Comparison of ENCODE assay signal across 19 cellular contexts in the genomic region with DNA sequence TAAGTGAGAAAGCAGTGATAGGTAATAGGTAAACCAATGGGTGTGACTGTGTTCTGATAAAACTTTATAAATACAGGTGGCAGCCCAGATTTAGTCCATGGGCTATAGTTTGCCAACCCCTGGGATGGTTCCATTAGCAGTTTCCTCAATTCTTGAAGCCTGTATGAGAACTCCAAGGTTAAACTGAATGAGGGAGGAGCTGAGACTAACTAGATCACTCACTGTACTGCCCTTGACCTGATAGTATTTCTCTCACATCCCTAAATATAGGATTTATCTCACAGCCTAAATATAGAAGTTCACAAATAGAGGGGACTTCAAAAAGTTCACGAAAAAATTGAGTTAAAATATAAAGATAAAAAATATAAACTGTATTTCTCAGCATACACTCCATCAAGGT.
A peak's percentile ranks its signal among the peaks of the same experiment; 100 is the strongest.
DNase-seq lines count a peak whose midpoint lies in the region; ATAC-seq and TF ChIP-seq lines count a peak whose summit lies in the region.
"Had no signal": no experiment of that assay in that cellular context is flagged by ENCODE, and none has a peak within 500 bp of the region (broad histone marks: within the 10 kb centered on the region; RNA-seq: fewer than 3 reads in every experiment).

No MANE protein-coding gene starts in this region.

- peaks cover 9% of the 10 kb centered on the region for H3K4me1 Mint-ChIP-seq in endothelial cell (ENCODE audit: unreplicated experiment)
- H3K4me1 Mint-ChIP-seq in CD8-positive, alpha-beta memory T cell = no peaks in the 10 kb centered on the region
- H3K4me1 Mint-ChIP-seq: CD4-positive, CD25-positive, alpha-beta regulatory T cell had no signal

- intact Hi-C loops in heart left ventricle (cut with DNase I) = no loop called here
- intact Hi-C loops in Right ventricle myocardium inferior (cut with DNase I) = loop anchor here (5.0 kb wide), 1 partner anchor 634 kb away; a partner anchor contains a TSS
- intact Hi-C loops in posterior vena cava (cut with DNase I) = no loop called here

- peak overlapping the region in 7 of 12 donors; percentile 17 to 74 (median 51) for H3K27ac ChIP-seq in heart left ventricle
- H3K27ac ChIP-seq in hepatocyte = peak overlapping the region; percentile 72
- H3K27ac ChIP-seq in CD8-positive, alpha-beta memory T cell (ENCODE audit: low read depth, low read length) = no peak overlapping the region
- H3K27ac ChIP-seq: BLaER1, SJSA1 had no signal

- H3K27me3 Mint-ChIP-seq in endothelial cell (ENCODE audit: unreplicated experiment) = no peaks in the 10 kb centered on the region
- H3K27me3 Mint-ChIP-seq in CD8-positive, alpha-beta memory T cell = peaks cover 4 to 23% of the 10 kb centered on the region in 2 donors

- CTCF ChIA-PET in CD8-positive, alpha-beta memory T cell (lab: Charles Lee) = no interaction called here

- H3K79me2 ChIP-seq in hepatocyte = no peaks in the 10 kb centered on the region

- TF ChIP-seq POLR2A in heart left ventricle (IDR thresholded peaks at IDR 0.05) = no peak

- H3K4me3 ChIP-seq in heart left ventricle (no peak overlapping the region), hepatocyte (no peak overlapping the region)
- no peak overlapping the region for H3K4me3 ChIP-seq in CD8-positive, alpha-beta memory T cell (ENCODE audit: low read length)
- H3K4me3 ChIP-seq: BLaER1, GM23338, HAP-1, SJSA1 had no signal

- ATAC-seq in heart left ventricle (peak in 3 of 4 donors; percentile 25 to 63 (median 55)), Right ventricle myocardium inferior (no peak)
- ATAC-seq: GM23338, PC-3 had no signal

- H3K27me3 ChIP-seq in heart left ventricle = no peaks in the 10 kb centered on the region
- H3K27me3 ChIP-seq in hepatocyte = no peaks in the 10 kb centered on the region
- H3K27me3 ChIP-seq in CD8-positive, alpha-beta memory T cell (ENCODE audit: insufficient read depth, low read length, poor library complexity, severe bottlenecking) = no peaks in the 10 kb centered on the region
- H3K27me3 ChIP-seq: BLaER1, SJSA1 had no signal

- 27 to 46% (median 35%) methylated on average over 1 of the region's 1 CpG for WGBS in heart left ventricle, 4 donors
- WGBS in hepatocyte (ENCODE audit: low lambda C conversion rate, missing lambda C conversion rate) = 92% methylated on average over 1 of the region's 1 CpG

- H3K36me3 ChIP-seq in heart left ventricle (no peaks in the 10 kb centered on the region), hepatocyte (replicated peaks; ENCODE audit: insufficient read depth, low read depth) (no peaks in the 10 kb centered on the region)
- no peaks in the 10 kb centered on the region for H3K36me3 ChIP-seq in CD8-positive, alpha-beta memory T cell (ENCODE audit: insufficient read depth, low read length)
- H3K36me3 ChIP-seq: BLaER1, HAP-1, SJSA1 had no signal

- H2AFZ ChIP-seq in hepatocyte = no peak overlapping the region

- H3K4me3 Mint-ChIP-seq in endothelial cell (ENCODE audit: unreplicated experiment) = no peak overlapping the region
- no peak overlapping the region for H3K4me3 Mint-ChIP-seq in CD8-positive, alpha-beta memory T cell
- H3K4me3 Mint-ChIP-seq: CD4-positive, CD25-positive, alpha-beta regulatory T cell; GM23338 had no signal

- no peak for TF ChIP-seq CTCF in heart left ventricle (IDR thresholded peaks at IDR 0.05)
- no peak for TF ChIP-seq CTCF in endothelial cell (IDR thresholded peaks at IDR 0.05; ENCODE audit: unreplicated experiment)
- no peak for TF ChIP-seq CTCF in hepatocyte (IDR thresholded peaks at IDR 0.05; ENCODE audit: poor library complexity)

- H3K27ac Mint-ChIP-seq in endothelial cell (ENCODE audit: unreplicated experiment) = peak overlapping the region; percentile 45
- H3K27ac Mint-ChIP-seq in CD8-positive, alpha-beta memory T cell = no peak overlapping the region
- H3K27ac Mint-ChIP-seq: CD4-positive, CD25-positive, alpha-beta regulatory T cell; GM23338 had no signal

- H3K4me1 ChIP-seq in heart left ventricle (peaks cover 0 to 20% (median 8%) of the 10 kb centered on the region in 12 donors), hepatocyte (ENCODE audit: insufficient read depth) (no peaks in the 10 kb centered on the region)
- no peaks in the 10 kb centered on the region for H3K4me1 ChIP-seq in CD8-positive, alpha-beta memory T cell (ENCODE audit: insufficient read depth, low read length)
- H3K4me1 ChIP-seq: BLaER1, HAP-1, SJSA1 had no signal

- H3K9me3 ChIP-seq in heart left ventricle (no peaks in the 10 kb centered on the region), hepatocyte (ENCODE audit: low read depth) (no peaks in the 10 kb centered on the region)
- no peaks in the 10 kb centered on the region for H3K9me3 ChIP-seq in CD8-positive, alpha-beta memory T cell (ENCODE audit: low read length)
- H3K9me3 ChIP-seq: BLaER1, HAP-1, SJSA1 had no signal

- no peak for DNase-seq in heart left ventricle
- DNase-seq in Right ventricle myocardium inferior (ENCODE audit: missing footprints) = no peak
- DNase-seq in endothelial cell (ENCODE audit: low spot score) = no peak
- DNase-seq in hepatocyte (ENCODE audit: low spot score) = no peak
- DNase-seq in posterior vena cava (ENCODE audit: low spot score) = no peak
- no peak for DNase-seq in activated naive CD4-positive, alpha-beta T cell (lab: John Stamatoyannopoulos, UW)
- DNase-seq in CD8-positive, alpha-beta memory T cell = no peak
- DNase-seq: CD4-positive, CD25-positive, alpha-beta regulatory T cell; IMR-90; KG1; MM.1S; NCI-H2029; NCI-H2227 treated with DMSO at 0.1 percent for 48 hours; NCI-H510A; PC-3 had no signal

- POLR2A ChIA-PET in CD8-positive, alpha-beta memory T cell (lab: Charles Lee) = no interaction called here

- H4K20me1 ChIP-seq in hepatocyte (ENCODE audit: insufficient read depth, poor library complexity, severe bottlenecking) = no peaks in the 10 kb centered on the region
- H4K20me1 ChIP-seq: BLaER1 had no signal

- H3K4me2 ChIP-seq in hepatocyte = no peak overlapping the region
- H3K4me2 ChIP-seq: BLaER1, GM23338 had no signal

- no peaks in the 10 kb centered on the region for H3K9me2 ChIP-seq in hepatocyte (replicated peaks; ENCODE audit: insufficient read depth)

- no peaks in the 10 kb centered on the region for H3K9me3 Mint-ChIP-seq in endothelial cell (ENCODE audit: unreplicated experiment)
- H3K9me3 Mint-ChIP-seq in CD8-positive, alpha-beta memory T cell = peaks cover 0 to 2% (median 0%) of the 10 kb centered on the region in 5 donors
- H3K9me3 Mint-ChIP-seq: GM23338 had no signal

- peaks cover 16% of the 10 kb centered on the region for H3K36me3 Mint-ChIP-seq in endothelial cell (ENCODE audit: low read depth, unreplicated experiment)
- peaks cover 0 to 16% (median 0%) of the 10 kb centered on the region in 3 donors for H3K36me3 Mint-ChIP-seq in CD8-positive, alpha-beta memory T cell
- H3K36me3 Mint-ChIP-seq: CD4-positive, CD25-positive, alpha-beta regulatory T cell had no signal
